In the genomic region with DNA sequence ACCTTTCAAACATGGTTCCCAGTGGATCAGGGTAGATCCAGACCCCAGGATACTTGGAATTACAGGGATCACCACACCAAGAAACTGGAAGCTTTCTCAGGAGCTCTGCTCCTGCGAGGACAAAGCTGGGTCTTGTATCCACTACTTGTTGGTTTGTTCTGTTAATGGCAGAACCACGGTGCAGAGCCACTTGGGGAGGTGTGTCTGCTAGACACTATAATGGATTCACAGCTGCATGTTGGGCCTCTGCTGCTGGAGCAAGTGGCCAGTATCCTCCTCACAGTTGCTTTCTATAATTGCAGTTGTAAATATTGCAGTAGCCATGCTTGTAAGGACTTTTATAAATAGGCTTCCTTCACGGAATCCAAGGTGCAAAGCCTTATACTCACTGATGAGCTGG, we compare ENCODE assay signal across 19 cellular contexts.
"Had no signal": no experiment of that assay in that cellular context is flagged by ENCODE, and none has a peak within 500 bp of the region (broad histone marks: within the 10 kb centered on the region; RNA-seq: fewer than 3 reads in every experiment).

No MANE protein-coding gene starts in this region.

- H3K27ac ChIP-seq: right atrium auricular region, SK-N-MC, VCaP had no signal

- H3K4me3 ChIP-seq: breast epithelium, gastroesophageal sphincter, mucosa of descending colon, right atrium auricular region, SK-N-MC, upper lobe of right lung had no signal

- H3K27me3 Mint-ChIP-seq: naive thymus-derived CD8-positive, alpha-beta T cell; stimulated activated naive CD8-positive, alpha-beta T cell treated with anti-CD3 and anti-CD28 coated beads, Interleukin-15, amount 100 ng/mL, for 72 hours; T-cell had no signal

- H3K4me3 Mint-ChIP-seq: T-cell had no signal

- ATAC-seq: gastroesophageal sphincter; left lobe of liver; mucosa of descending colon; naive thymus-derived CD8-positive, alpha-beta T cell; stimulated activated naive CD8-positive, alpha-beta T cell treated with anti-CD3 and anti-CD28 coated beads, Interleukin-15, amount 100 ng/mL, for 72 hours; T-cell; upper lobe of right lung had no signal

- H3K9me3 Mint-ChIP-seq: naive thymus-derived CD8-positive, alpha-beta T cell; T-cell had no signal

- H3K9me3 ChIP-seq: breast epithelium, gastroesophageal sphincter, mucosa of descending colon, right atrium auricular region, upper lobe of right lung had no signal

- H3K27ac Mint-ChIP-seq: stimulated activated naive CD8-positive, alpha-beta T cell treated with anti-CD3 and anti-CD28 coated beads, Interleukin-15, amount 100 ng/mL, for 72 hours had no signal

- H3K27me3 ChIP-seq: breast epithelium, gastroesophageal sphincter, right atrium auricular region, upper lobe of right lung had no signal

- DNase-seq: activated CD4-positive, alpha-beta T cell treated with anti-CD3 and anti-CD28 coated beads for 1 hour; activated CD4-positive, alpha-beta T cell treated with anti-CD3 and anti-CD28 coated beads, Interleukin-2, amount 50 U/mL, for 4 hours; activated CD8-positive, alpha-beta memory T cell treated with anti-CD3 and anti-CD28 coated beads, Interleukin-2, amount 50 U/mL, for 4 hours; activated naive CD4-positive, alpha-beta T cell treated with Interleukin-2 at 50 U/mL for 16 hours; dermis blood vessel endothelial cell; islet precursor cell; mucosa of descending colon; naive thymus-derived CD8-positive, alpha-beta T cell; nucleus accumbens; stimulated activated naive CD8-positive, alpha-beta T cell treated with anti-CD3 and anti-CD28 coated beads, Interleukin-15, amount 100 ng/mL, for 72 hours; T-cell; T1000; upper lobe of right lung had no signal

- H3K36me3 Mint-ChIP-seq: naive thymus-derived CD8-positive, alpha-beta T cell had no signal
